ENCODE assay signal across 1 cellular context in genomic region chr1:11908139-11909021, GRCh38.
TF ChIP-seq lines count a peak whose summit lies in the region.

No MANE protein-coding gene starts in this region.

TF ChIP-seq in GM12878, 131 proteins besides CTCF, POLR2A, EP300 and RAD21 (continued from another document and continues in another):
- TF ChIP-seq ZBED1 (IDR thresholded peaks at IDR 0.05; ENCODE audit: borderline replicate concordance) (peak; percentile 100), NKRF (conservative IDR thresholded peaks at IDR 0.05) (peak; percentile 82), NFYA (IDR thresholded peaks at IDR 0.05; ENCODE audit: borderline replicate concordance, low read depth, low read length) (no peak), NRF1 (conservative IDR thresholded peaks at IDR 0.05; ENCODE audit: low read depth, low read length) (no peak), SUZ12 (IDR thresholded peaks at IDR 0.05; ENCODE audit: unreplicated experiment) (no peak), TCF7 (IDR thresholded peaks at IDR 0.05; ENCODE audit: borderline replicate concordance) (peak; percentile 87; the same call in 1 of the 2 replicates), ZNF622 (IDR thresholded peaks at IDR 0.05) (0 out of 2 replicates have a peak, but pooled peaks have one; percentile 34), TCF3 (IDR thresholded peaks at IDR 0.05; ENCODE audit: borderline replicate concordance, insufficient read depth, low read depth, low read length) (peak; percentile 96; the same call in 1 of the 2 replicates), ZBTB11 (CRISPR knock-in tag; IDR thresholded peaks at IDR 0.05) (peak; percentile 84), TBL1XR1 (IDR thresholded peaks at IDR 0.05; ENCODE audit: low read depth, low read length) (peak; percentile 93), CBX3 (IDR thresholded peaks at IDR 0.05; ENCODE audit: borderline replicate concordance, low read depth) (no peak), STAT1 (conservative IDR thresholded peaks at IDR 0.05) (peak; percentile 98; the same call in 1 of the 2 replicates), MYC (IDR thresholded peaks at IDR 0.05; ENCODE audit: insufficient read depth, insufficient read length, insufficient replicate concordance, low read length, severe bottlenecking) (no peak), BCL3 (IDR thresholded peaks at IDR 0.05; ENCODE audit: borderline replicate concordance, insufficient read depth, low read depth, low read length, poor library complexity, severe bottlenecking) (peak; percentile 97), SRF (IDR thresholded peaks at IDR 0.05; ENCODE audit: low read depth in 2 of 2, low read length in 2 of 2) (peak in 1 of 2 experiments; percentile 66; a peak in 1 of 4 replicates), CEBPB (IDR thresholded peaks at IDR 0.05; ENCODE audit: borderline replicate concordance in 1 of 2, low read depth in 2 of 2, low read length in 2 of 2) (peak in 1 of 2 experiments; percentile 100; a peak in 2 of 4 replicates), BACH1 (IDR thresholded peaks at IDR 0.05; ENCODE audit: borderline replicate concordance) (peak; percentile 100), RAD51 (IDR thresholded peaks at IDR 0.05) (peak; percentile 76), CREM (IDR thresholded peaks at IDR 0.05; ENCODE audit: low read depth) (peak; percentile 87; the same call in 1 of the 2 replicates), NBN (IDR thresholded peaks at IDR 0.05) (peak; percentile 99), RCOR1 (conservative IDR thresholded peaks at IDR 0.05; ENCODE audit: low read depth, low read length) (peak; percentile 95), PBX3 (IDR thresholded peaks at IDR 0.05; ENCODE audit: insufficient replicate concordance, low read depth, low read length) (peak; percentile 80), ZNF687 (IDR thresholded peaks at IDR 0.05) (peak; percentile 100), GATAD2B (conservative IDR thresholded peaks at IDR 0.05; ENCODE audit: low read depth) (no peak; the same call in 1 of the 2 replicates), RUNX3 (IDR thresholded peaks at IDR 0.05; ENCODE audit: low read length) (peak; percentile 96), KDM1A (IDR thresholded peaks at IDR 0.05; ENCODE audit: borderline replicate concordance) (no peak), BCL11A (IDR thresholded peaks at IDR 0.05; ENCODE audit: low read depth, low read length) (peak; percentile 93), RFX5 (IDR thresholded peaks at IDR 0.05; ENCODE audit: low read depth, low read length) (no peak), STAT3 (IDR thresholded peaks at IDR 0.05; ENCODE audit: low read depth, low read length) (peak; percentile 100), ZZZ3 (IDR thresholded peaks at IDR 0.05; ENCODE audit: control insufficient read depth, insufficient read length, low read depth) (no peak), DPF2 (IDR thresholded peaks at IDR 0.05) (peak; percentile 84), ZNF274 (IDR thresholded peaks at IDR 0.05; ENCODE audit: insufficient read depth, insufficient read length) (no peak), CHD4 (IDR thresholded peaks at IDR 0.05) (no peak), ZBTB40 (IDR thresholded peaks at IDR 0.05; ENCODE audit: borderline replicate concordance) (no peak), ELK1 (IDR thresholded peaks at IDR 0.05; ENCODE audit: low read depth, low read length) (no peak; the same call in 1 of the 2 replicates), RELA (IDR thresholded peaks at IDR 0.05; ENCODE audit: borderline replicate concordance, partially characterized antibody) (no peak), KAT2A (conservative IDR thresholded peaks at IDR 0.05; ENCODE audit: control insufficient read depth, low read depth, low read length) (peak; percentile 94), RB1 (IDR thresholded peaks at IDR 0.05; ENCODE audit: borderline replicate concordance) (peak; percentile 85; the same call in 1 of the 2 replicates), EGR1 (IDR thresholded peaks at IDR 0.05; ENCODE audit: borderline replicate concordance in 1 of 2, low read depth in 2 of 2, low read length in 2 of 2) (peak in 1 of 2 experiments; percentile 84; a peak in 2 of 3 replicates), HDAC6 (IDR thresholded peaks at IDR 0.05; ENCODE audit: unreplicated experiment) (peak; percentile 99), SKIL (IDR thresholded peaks at IDR 0.05; ENCODE audit: low read depth, poor library complexity, severe bottlenecking) (peak; percentile 91)
